2 cellular contexts compared by ENCODE assay signal in genomic region chrX:53036149-53036548, GRCh38.
TF ChIP-seq lines count a peak whose summit lies in the region.

No MANE protein-coding gene starts in this region.

TF ChIP-seq in A549, 52 proteins besides CTCF, POLR2A, EP300 and RAD21:
- TF ChIP-seq, protein P1, sequence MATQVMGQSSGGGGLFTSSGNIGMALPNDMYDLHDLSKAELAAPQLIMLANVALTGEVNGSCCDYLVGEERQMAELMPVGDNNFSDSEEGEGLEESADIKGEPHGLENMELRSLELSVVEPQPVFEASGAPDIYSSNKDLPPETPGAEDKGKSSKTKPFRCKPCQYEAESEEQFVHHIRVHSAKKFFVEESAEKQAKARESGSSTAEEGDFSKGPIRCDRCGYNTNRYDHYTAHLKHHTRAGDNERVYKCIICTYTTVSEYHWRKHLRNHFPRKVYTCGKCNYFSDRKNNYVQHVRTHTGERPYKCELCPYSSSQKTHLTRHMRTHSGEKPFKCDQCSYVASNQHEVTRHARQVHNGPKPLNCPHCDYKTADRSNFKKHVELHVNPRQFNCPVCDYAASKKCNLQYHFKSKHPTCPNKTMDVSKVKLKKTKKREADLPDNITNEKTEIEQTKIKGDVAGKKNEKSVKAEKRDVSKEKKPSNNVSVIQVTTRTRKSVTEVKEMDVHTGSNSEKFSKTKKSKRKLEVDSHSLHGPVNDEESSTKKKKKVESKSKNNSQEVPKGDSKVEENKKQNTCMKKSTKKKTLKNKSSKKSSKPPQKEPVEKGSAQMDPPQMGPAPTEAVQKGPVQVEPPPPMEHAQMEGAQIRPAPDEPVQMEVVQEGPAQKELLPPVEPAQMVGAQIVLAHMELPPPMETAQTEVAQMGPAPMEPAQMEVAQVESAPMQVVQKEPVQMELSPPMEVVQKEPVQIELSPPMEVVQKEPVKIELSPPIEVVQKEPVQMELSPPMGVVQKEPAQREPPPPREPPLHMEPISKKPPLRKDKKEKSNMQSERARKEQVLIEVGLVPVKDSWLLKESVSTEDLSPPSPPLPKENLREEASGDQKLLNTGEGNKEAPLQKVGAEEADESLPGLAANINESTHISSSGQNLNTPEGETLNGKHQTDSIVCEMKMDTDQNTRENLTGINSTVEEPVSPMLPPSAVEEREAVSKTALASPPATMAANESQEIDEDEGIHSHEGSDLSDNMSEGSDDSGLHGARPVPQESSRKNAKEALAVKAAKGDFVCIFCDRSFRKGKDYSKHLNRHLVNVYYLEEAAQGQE (IDR thresholded peaks at IDR 0.05), result peak; percentile 58
- TF ChIP-seq JUN (IDR thresholded peaks at IDR 0.05) (no peak), ZSCAN20 (CRISPR knock-in tag; IDR thresholded peaks at IDR 0.05) (no peak)

TF ChIP-seq in GM23338, 12 proteins besides CTCF, POLR2A, EP300 and RAD21 (continued from another document):
- TF ChIP-seq, protein P1 (IDR thresholded peaks at IDR 0.05; ENCODE audit: unreplicated experiment), result peak; percentile 56
TF ChIP-seq in GM23338: peak in this region for 1.
